Comparison of ENCODE assay signal across 26 cellular contexts in the genomic region with DNA sequence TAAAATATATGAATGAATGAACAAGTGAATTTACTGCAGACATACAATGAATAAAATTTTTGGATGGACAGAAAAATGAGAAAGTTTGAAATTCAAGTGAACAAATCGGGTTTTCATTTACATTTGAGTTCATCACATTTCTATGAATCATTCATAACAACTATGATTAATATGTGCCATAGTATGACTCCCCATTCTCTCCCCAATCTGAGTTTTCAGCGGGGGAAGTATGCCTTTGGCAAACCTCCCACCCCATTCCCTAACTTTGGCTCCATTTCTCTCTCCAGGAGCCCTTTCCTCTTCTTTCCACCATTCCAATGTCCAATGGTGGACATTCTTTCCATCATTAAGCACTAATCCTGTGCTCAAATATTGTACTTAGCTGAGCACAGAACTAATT.
"Had no signal": no experiment of that assay in that cellular context is flagged by ENCODE, and none has a peak within 500 bp of the region (broad histone marks: within the 10 kb centered on the region; RNA-seq: fewer than 3 reads in every experiment).

No MANE protein-coding gene starts in this region.

- DNase-seq: islet precursor cell; left ventricle myocardium inferior; midbrain; mucosa of descending colon; naive thymus-derived CD4-positive, alpha-beta T cell; pancreas; posterior cingulate gyrus; psoas muscle; right lobe of liver; stimulated activated CD4-positive, alpha-beta T cell treated with anti-CD3 and anti-CD28 coated beads, Interleukin-1b, Interleukin-23, amount 100 ng/mL, for 48 hours; stimulated activated CD4-positive, alpha-beta T cell treated with anti-CD3 and anti-CD28 coated beads, Interleukin-2, amount 100 ng/mL, for 48 hours; stimulated activated CD4-positive, alpha-beta T cell treated with anti-CD3 and anti-CD28 coated beads, Interleukin-4, amount 100 ng/mL, for 4 hours; stimulated activated CD8-positive, alpha-beta memory T cell treated with anti-CD3 and anti-CD28 coated beads, Interleukin-4, amount 100 ng/mL, for 48 hours; stimulated activated naive CD4-positive, alpha-beta T cell treated with Interleukin-2 at 50 U/mL for 16 hours; stomach; testis; thyroid gland; transverse colon; upper lobe of left lung had no signal

- H3K4me3 ChIP-seq: hepatocyte, left ventricle myocardium inferior, lung, mucosa of descending colon, pancreas, psoas muscle, right atrium auricular region, right lobe of liver, smooth muscle cell, stomach, testis, thyroid gland, transverse colon, upper lobe of left lung, vagina had no signal

- ATAC-seq: mucosa of descending colon; naive thymus-derived CD4-positive, alpha-beta T cell; natural killer cell treated with Interleukin-12 subunit alpha and Interleukin-12 subunit beta and Interleukin-15 and Interleukin-18, amount 100 ng/mL, for 72 hours; pancreas; psoas muscle; right lobe of liver; stimulated activated memory B cell treated with anti-CD40 and anti-IgM and Interleukin-4, amounts not matched to agents 10 μg/mL and 1 μg/mL and 100 μg/mL, for 72 hours had no signal
